Comparison of ENCODE assay signal across 1 cellular context in the genomic region with DNA sequence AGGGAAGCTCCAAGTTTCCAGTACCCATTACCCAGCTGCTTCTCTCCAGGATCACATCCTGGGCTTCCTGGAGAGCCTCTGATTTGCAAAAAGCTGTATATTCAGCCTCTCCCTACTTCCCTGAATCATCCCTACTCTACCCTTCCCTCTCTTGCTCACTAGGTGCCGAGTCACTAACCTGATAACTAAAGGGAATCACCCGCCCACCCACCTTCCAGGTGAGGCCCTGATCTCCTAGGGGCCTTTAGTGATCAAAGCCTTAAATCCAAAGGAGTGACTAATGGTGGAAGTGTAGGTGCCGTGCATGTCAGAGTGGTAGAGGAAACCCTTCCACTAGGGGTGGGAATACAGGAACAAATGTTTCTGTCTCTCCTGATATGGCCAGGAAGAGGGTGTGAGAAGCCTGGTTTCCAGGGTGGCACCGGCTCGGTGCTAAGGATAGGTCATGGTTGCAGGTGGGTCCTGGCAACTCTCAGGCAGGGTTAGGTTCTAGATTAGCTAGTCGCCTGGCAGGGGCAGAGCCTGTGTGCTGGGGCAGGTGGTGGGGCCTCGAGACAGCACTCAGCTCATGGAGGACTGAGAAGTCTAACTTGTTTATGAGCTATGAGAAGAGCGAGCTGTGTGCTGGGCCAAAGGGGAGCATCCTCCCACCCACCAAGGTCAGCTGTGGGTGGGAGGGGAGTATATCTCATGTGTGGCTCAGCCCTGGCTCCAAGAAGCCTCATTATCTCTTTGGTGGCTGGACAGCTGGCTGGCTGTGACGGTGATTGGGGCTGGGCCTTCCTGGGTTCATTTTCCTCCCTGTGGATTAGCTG.
TF ChIP-seq lines count a peak whose summit lies in the region.

No MANE protein-coding gene starts in this region.

TF ChIP-seq in WTC11, 78 proteins besides CTCF, POLR2A, EP300 and RAD21:
- TF ChIP-seq, protein P1, sequence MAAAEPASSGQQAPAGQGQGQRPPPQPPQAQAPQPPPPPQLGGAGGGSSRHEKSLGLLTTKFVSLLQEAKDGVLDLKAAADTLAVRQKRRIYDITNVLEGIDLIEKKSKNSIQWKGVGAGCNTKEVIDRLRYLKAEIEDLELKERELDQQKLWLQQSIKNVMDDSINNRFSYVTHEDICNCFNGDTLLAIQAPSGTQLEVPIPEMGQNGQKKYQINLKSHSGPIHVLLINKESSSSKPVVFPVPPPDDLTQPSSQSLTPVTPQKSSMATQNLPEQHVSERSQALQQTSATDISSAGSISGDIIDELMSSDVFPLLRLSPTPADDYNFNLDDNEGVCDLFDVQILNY (CRISPR knock-in tag; IDR thresholded peaks at IDR 0.05) = no peak
- no peak for TF ChIP-seq ZMAT4 (CRISPR knock-in tag; IDR thresholded peaks at IDR 0.05)
- TF ChIP-seq ATF2 (CRISPR knock-in tag; IDR thresholded peaks at IDR 0.05; ENCODE audit: borderline replicate concordance, low read depth) = no peak
- no peak for TF ChIP-seq FOXP1 (CRISPR knock-in tag; IDR thresholded peaks at IDR 0.05; ENCODE audit: borderline replicate concordance)
- TF ChIP-seq CREB1 (CRISPR knock-in tag; IDR thresholded peaks at IDR 0.05) = no peak
- no peak for TF ChIP-seq SMAD4 (CRISPR knock-in tag; IDR thresholded peaks at IDR 0.05)
- TF ChIP-seq EMX1 (CRISPR knock-in tag; IDR thresholded peaks at IDR 0.05) = no peak
